ENCODE assay signal across 28 cellular contexts in genomic region chr7:46687203-46687602, GRCh38.
"Had no signal": no experiment of that assay in that cellular context is flagged by ENCODE, and none has a peak within 500 bp of the region (broad histone marks: within the 10 kb centered on the region; RNA-seq: fewer than 3 reads in every experiment).

No MANE protein-coding gene starts in this region.

- ATAC-seq: effector memory CD8-positive, alpha-beta T cell; esophagus mucosa; foreskin keratinocyte; gastroesophageal sphincter; heart left ventricle; left cardiac atrium; left lung; left ventricle myocardium superior; lower lobe of right lung; mucosa of descending colon had no signal

- H3K36me3 Mint-ChIP-seq: immature natural killer cell, naive B cell had no signal

- H3K36me3 ChIP-seq: colonic mucosa, esophagus squamous epithelium, gastroesophageal sphincter, heart left ventricle, left lung, lower lobe of right lung had no signal

- H3K4me2 ChIP-seq: hepatocyte had no signal

- H3K27me3 Mint-ChIP-seq: dendritic cell treated with granulocyte-macrophage colony-stimulating factor and Interleukin-4, amounts not matched to agents 40 ng/mL and 50 ng/mL, for 4 days; effector memory CD8-positive, alpha-beta T cell; naive B cell had no signal

- H3K27ac ChIP-seq: colonic mucosa, epithelial cell of prostate, esophagus squamous epithelium, foreskin keratinocyte, gastroesophageal sphincter, heart left ventricle, hepatocyte, left lung, lower lobe of right lung had no signal

- FAIRE-seq: endometrium, frontal cortex, islet of Langerhans, keratinocyte had no signal

- H3K27me3 ChIP-seq: colonic mucosa, esophagus squamous epithelium, foreskin keratinocyte, gastroesophageal sphincter, heart left ventricle, hepatocyte, left lung had no signal

- H3K79me2 ChIP-seq: hepatocyte had no signal

- H3K9me3 ChIP-seq: colonic mucosa, esophagus squamous epithelium, gastroesophageal sphincter, lower lobe of right lung, mucosa of descending colon had no signal

- H3K4me1 Mint-ChIP-seq: endodermal cell, immature natural killer cell, naive B cell had no signal

- H3K4me3 Mint-ChIP-seq: dendritic cell treated with granulocyte-macrophage colony-stimulating factor and Interleukin-4, amounts not matched to agents 40 ng/mL and 50 ng/mL, for 4 days; effector memory CD8-positive, alpha-beta T cell; endodermal cell; immature natural killer cell; mesothelial cell of epicardium; naive B cell had no signal

- H3K4me3 ChIP-seq: colonic mucosa, esophagus squamous epithelium, gastroesophageal sphincter, heart left ventricle, hepatocyte, left lung, lower lobe of right lung, mucosa of descending colon had no signal

- H3K4me1 ChIP-seq: colonic mucosa, foreskin keratinocyte, gastroesophageal sphincter, left lung, lower lobe of right lung had no signal

- H3K27ac Mint-ChIP-seq: dendritic cell treated with granulocyte-macrophage colony-stimulating factor and Interleukin-4, amounts not matched to agents 40 ng/mL and 50 ng/mL, for 4 days; effector memory CD8-positive, alpha-beta T cell; endodermal cell; immature natural killer cell; mesothelial cell of epicardium had no signal

- H2AFZ ChIP-seq: hepatocyte had no signal

- DNase-seq: colonic mucosa; cortex of kidney; effector CD8-positive, alpha-beta T cell; effector memory CD8-positive, alpha-beta T cell; endodermal cell; erythroblast; esophagus squamous epithelium; foreskin keratinocyte; heart left ventricle; hypothalamus; immature natural killer cell; left cardiac atrium; left lung; left ventricle myocardium superior; lower lobe of right lung; mesenchymal stem cell; mucosa of descending colon; naive B cell had no signal
